1 cellular context compared by ENCODE assay signal in the genomic region with DNA sequence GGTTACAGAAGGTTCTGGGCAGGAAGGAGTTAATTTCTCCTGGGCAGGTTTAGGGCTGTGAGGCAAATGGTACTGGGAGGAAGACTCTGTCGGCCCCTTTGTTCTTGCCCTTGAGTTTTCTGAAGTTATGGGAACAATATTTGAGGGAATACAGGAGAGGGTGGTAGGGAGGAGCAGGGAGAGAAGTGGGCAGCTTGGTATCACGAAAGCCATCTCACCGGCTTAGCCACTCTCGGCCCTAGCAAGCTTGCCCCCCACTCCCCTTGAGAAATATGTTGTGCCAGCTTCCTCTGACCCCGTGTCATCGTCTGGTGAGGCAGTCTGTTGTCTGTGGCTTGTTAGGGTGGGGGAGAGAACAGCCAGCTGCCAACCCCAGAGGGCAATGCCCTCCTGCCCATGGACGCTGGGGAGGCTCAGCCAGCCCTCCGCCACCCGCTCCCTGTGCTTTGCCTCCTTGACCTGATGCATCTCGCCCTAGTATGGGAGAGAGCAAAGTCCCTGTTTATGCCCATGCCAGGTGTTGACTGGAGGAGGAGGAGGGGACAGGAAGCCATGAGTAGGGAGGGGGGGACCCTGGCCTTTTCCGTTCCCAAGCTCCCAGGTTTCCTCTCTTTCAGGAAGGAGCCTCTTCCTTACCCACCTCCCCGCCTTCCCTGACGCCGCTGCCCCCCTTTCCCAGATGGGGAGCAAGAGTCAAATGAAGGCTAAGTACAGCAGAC.
A peak's percentile ranks its signal among the peaks of the same experiment; 100 is the strongest.
TF ChIP-seq lines count a peak whose summit lies in the region.

No MANE protein-coding gene starts in this region.

TF ChIP-seq in HepG2, 621 proteins besides CTCF, POLR2A, EP300 and RAD21 (continued from another document and continues in another):
- TF ChIP-seq ZNF124 (CRISPR knock-in tag; IDR thresholded peaks at IDR 0.05) (no peak), EEA1 (CRISPR knock-in tag; IDR thresholded peaks at IDR 0.05; ENCODE audit: borderline replicate concordance) (no peak), ZNF136 (CRISPR knock-in tag; IDR thresholded peaks at IDR 0.05; ENCODE audit: low read depth) (no peak), NR2F2 (IDR thresholded peaks at IDR 0.05; ENCODE audit: borderline replicate concordance, low read depth) (no peak), ZNF253 (CRISPR knock-in tag; IDR thresholded peaks at IDR 0.05; ENCODE audit: borderline replicate concordance) (peak; percentile 52; the same call in 1 of the 2 replicates), ZNF337 (CRISPR knock-in tag; IDR thresholded peaks at IDR 0.05; ENCODE audit: borderline replicate concordance, low read depth) (no peak), HOXA3 (CRISPR knock-in tag; IDR thresholded peaks at IDR 0.05) (peak; percentile 63; the same call in 1 of the 2 replicates), ZBTB1 (CRISPR knock-in tag; IDR thresholded peaks at IDR 0.05; ENCODE audit: borderline replicate concordance) (peak; percentile 20; the same call in 1 of the 2 replicates), NCOR1 (IDR thresholded peaks at IDR 0.05; ENCODE audit: borderline replicate concordance, low read length) (peak; percentile 75), ZNF629 (CRISPR knock-in tag; conservative IDR thresholded peaks at IDR 0.05) (no peak), DMAP1 (CRISPR knock-in tag; IDR thresholded peaks at IDR 0.05) (peak; percentile 44; the same call in 1 of the 2 replicates), ZNF296 (CRISPR knock-in tag; conservative IDR thresholded peaks at IDR 0.05) (no peak), ZNF670 (CRISPR knock-in tag; IDR thresholded peaks at IDR 0.05; ENCODE audit: borderline replicate concordance) (no peak; the same call in 1 of the 2 replicates), PHF21A (CRISPR knock-in tag; IDR thresholded peaks at IDR 0.05) (no peak; the same call in 1 of the 2 replicates), NRL (CRISPR knock-in tag; IDR thresholded peaks at IDR 0.05; ENCODE audit: borderline replicate concordance) (0 out of 2 replicates have a peak, but pooled peaks have one; percentile 22), FOXK2 (IDR thresholded peaks at IDR 0.05) (peak; percentile 65; the same call in 1 of the 2 replicates), ZNF350 (CRISPR knock-in tag; IDR thresholded peaks at IDR 0.05; ENCODE audit: borderline replicate concordance, low read depth) (peak; percentile 74; the same call in 1 of the 2 replicates), AHR (CRISPR knock-in tag; IDR thresholded peaks at IDR 0.05) (no peak), ATM (IDR thresholded peaks at IDR 0.05; ENCODE audit: borderline replicate concordance) (no peak), ZNF317 (CRISPR knock-in tag; IDR thresholded peaks at IDR 0.05) (no peak; the same call in 1 of the 2 replicates), FOXA1 (IDR thresholded peaks at IDR 0.05) (no peak), FOXA1 (CRISPR knock-in tag; IDR thresholded peaks at IDR 0.05) (peak; percentile 93), KDM2A (CRISPR knock-in tag; IDR thresholded peaks at IDR 0.05; ENCODE audit: borderline replicate concordance, low read depth) (peak; percentile 59; the same call in 1 of the 2 replicates), ZNF501 (CRISPR knock-in tag; IDR thresholded peaks at IDR 0.05) (0 out of 2 replicates have a peak, but pooled peaks have one; percentile 12), SAFB2 (CRISPR knock-in tag; IDR thresholded peaks at IDR 0.05; ENCODE audit: borderline replicate concordance, low read depth) (peak; percentile 41; the same call in 1 of the 2 replicates), TP53 (CRISPR knock-in tag; conservative IDR thresholded peaks at IDR 0.05) (no peak), ARNT2 (CRISPR knock-in tag; IDR thresholded peaks at IDR 0.05; ENCODE audit: low read depth) (no peak), BRCA1 (CRISPR knock-in tag; IDR thresholded peaks at IDR 0.05) (no peak)
- TF ChIP-seq, protein P1, sequence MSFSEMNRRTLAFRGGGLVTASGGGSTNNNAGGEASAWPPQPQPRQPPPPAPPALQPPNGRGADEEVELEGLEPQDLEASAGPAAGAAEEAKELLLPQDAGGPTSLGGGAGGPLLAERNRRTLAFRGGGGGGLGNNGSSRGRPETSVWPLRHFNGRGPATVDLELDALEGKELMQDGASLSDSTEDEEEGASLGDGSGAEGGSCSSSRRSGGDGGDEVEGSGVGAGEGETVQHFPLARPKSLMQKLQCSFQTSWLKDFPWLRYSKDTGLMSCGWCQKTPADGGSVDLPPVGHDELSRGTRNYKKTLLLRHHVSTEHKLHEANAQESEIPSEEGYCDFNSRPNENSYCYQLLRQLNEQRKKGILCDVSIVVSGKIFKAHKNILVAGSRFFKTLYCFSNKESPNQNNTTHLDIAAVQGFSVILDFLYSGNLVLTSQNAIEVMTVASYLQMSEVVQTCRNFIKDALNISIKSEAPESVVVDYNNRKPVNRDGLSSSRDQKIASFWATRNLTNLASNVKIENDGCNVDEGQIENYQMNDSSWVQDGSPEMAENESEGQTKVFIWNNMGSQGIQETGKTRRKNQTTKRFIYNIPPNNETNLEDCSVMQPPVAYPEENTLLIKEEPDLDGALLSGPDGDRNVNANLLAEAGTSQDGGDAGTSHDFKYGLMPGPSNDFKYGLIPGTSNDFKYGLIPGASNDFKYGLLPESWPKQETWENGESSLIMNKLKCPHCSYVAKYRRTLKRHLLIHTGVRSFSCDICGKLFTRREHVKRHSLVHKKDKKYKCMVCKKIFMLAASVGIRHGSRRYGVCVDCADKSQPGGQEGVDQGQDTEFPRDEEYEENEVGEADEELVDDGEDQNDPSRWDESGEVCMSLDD (CRISPR knock-in tag; IDR thresholded peaks at IDR 0.05; ENCODE audit: borderline replicate concordance) = no peak
- TF ChIP-seq, protein P2, sequence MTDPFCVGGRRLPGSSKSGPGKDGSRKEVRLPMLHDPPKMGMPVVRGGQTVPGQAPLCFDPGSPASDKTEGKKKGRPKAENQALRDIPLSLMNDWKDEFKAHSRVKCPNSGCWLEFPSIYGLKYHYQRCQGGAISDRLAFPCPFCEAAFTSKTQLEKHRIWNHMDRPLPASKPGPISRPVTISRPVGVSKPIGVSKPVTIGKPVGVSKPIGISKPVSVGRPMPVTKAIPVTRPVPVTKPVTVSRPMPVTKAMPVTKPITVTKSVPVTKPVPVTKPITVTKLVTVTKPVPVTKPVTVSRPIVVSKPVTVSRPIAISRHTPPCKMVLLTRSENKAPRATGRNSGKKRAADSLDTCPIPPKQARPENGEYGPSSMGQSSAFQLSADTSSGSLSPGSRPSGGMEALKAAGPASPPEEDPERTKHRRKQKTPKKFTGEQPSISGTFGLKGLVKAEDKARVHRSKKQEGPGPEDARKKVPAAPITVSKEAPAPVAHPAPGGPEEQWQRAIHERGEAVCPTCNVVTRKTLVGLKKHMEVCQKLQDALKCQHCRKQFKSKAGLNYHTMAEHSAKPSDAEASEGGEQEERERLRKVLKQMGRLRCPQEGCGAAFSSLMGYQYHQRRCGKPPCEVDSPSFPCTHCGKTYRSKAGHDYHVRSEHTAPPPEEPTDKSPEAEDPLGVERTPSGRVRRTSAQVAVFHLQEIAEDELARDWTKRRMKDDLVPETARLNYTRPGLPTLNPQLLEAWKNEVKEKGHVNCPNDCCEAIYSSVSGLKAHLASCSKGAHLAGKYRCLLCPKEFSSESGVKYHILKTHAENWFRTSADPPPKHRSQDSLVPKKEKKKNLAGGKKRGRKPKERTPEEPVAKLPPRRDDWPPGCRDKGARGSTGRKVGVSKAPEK (CRISPR knock-in tag; IDR thresholded peaks at IDR 0.05; ENCODE audit: borderline replicate concordance) = peak; percentile 79; the same call in 1 of the 2 replicates
- TF ChIP-seq, protein P3, sequence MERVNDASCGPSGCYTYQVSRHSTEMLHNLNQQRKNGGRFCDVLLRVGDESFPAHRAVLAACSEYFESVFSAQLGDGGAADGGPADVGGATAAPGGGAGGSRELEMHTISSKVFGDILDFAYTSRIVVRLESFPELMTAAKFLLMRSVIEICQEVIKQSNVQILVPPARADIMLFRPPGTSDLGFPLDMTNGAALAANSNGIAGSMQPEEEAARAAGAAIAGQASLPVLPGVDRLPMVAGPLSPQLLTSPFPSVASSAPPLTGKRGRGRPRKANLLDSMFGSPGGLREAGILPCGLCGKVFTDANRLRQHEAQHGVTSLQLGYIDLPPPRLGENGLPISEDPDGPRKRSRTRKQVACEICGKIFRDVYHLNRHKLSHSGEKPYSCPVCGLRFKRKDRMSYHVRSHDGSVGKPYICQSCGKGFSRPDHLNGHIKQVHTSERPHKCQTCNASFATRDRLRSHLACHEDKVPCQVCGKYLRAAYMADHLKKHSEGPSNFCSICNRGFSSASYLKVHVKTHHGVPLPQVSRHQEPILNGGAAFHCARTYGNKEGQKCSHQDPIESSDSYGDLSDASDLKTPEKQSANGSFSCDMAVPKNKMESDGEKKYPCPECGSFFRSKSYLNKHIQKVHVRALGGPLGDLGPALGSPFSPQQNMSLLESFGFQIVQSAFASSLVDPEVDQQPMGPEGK (CRISPR knock-in tag; IDR thresholded peaks at IDR 0.05) = peak; percentile 94
- TF ChIP-seq, protein P4, sequence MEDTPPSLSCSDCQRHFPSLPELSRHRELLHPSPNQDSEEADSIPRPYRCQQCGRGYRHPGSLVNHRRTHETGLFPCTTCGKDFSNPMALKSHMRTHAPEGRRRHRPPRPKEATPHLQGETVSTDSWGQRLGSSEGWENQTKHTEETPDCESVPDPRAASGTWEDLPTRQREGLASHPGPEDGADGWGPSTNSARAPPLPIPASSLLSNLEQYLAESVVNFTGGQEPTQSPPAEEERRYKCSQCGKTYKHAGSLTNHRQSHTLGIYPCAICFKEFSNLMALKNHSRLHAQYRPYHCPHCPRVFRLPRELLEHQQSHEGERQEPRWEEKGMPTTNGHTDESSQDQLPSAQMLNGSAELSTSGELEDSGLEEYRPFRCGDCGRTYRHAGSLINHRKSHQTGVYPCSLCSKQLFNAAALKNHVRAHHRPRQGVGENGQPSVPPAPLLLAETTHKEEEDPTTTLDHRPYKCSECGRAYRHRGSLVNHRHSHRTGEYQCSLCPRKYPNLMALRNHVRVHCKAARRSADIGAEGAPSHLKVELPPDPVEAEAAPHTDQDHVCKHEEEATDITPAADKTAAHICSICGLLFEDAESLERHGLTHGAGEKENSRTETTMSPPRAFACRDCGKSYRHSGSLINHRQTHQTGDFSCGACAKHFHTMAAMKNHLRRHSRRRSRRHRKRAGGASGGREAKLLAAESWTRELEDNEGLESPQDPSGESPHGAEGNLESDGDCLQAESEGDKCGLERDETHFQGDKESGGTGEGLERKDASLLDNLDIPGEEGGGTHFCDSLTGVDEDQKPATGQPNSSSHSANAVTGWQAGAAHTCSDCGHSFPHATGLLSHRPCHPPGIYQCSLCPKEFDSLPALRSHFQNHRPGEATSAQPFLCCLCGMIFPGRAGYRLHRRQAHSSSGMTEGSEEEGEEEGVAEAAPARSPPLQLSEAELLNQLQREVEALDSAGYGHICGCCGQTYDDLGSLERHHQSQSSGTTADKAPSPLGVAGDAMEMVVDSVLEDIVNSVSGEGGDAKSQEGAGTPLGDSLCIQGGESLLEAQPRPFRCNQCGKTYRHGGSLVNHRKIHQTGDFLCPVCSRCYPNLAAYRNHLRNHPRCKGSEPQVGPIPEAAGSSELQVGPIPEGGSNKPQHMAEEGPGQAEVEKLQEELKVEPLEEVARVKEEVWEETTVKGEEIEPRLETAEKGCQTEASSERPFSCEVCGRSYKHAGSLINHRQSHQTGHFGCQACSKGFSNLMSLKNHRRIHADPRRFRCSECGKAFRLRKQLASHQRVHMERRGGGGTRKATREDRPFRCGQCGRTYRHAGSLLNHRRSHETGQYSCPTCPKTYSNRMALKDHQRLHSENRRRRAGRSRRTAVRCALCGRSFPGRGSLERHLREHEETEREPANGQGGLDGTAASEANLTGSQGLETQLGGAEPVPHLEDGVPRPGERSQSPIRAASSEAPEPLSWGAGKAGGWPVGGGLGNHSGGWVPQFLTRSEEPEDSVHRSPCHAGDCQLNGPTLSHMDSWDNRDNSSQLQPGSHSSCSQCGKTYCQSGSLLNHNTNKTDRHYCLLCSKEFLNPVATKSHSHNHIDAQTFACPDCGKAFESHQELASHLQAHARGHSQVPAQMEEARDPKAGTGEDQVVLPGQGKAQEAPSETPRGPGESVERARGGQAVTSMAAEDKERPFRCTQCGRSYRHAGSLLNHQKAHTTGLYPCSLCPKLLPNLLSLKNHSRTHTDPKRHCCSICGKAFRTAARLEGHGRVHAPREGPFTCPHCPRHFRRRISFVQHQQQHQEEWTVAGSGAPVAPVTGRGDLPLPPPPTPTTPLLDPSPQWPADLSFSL (CRISPR knock-in tag; IDR thresholded peaks at IDR 0.05) = 0 out of 2 replicates have a peak, but pooled peaks have one; percentile 54
- TF ChIP-seq, protein P5, sequence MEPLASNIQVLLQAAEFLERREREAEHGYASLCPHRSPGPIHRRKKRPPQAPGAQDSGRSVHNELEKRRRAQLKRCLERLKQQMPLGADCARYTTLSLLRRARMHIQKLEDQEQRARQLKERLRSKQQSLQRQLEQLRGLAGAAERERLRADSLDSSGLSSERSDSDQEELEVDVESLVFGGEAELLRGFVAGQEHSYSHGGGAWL (CRISPR knock-in tag; IDR thresholded peaks at IDR 0.05) = no peak
- TF ChIP-seq, protein P6, sequence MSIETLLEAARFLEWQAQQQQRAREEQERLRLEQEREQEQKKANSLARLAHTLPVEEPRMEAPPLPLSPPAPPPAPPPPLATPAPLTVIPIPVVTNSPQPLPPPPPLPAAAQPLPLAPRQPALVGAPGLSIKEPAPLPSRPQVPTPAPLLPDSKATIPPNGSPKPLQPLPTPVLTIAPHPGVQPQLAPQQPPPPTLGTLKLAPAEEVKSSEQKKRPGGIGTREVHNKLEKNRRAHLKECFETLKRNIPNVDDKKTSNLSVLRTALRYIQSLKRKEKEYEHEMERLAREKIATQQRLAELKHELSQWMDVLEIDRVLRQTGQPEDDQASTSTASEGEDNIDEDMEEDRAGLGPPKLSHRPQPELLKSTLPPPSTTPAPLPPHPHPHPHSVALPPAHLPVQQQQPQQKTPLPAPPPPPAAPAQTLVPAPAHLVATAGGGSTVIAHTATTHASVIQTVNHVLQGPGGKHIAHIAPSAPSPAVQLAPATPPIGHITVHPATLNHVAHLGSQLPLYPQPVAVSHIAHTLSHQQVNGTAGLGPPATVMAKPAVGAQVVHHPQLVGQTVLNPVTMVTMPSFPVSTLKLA (IDR thresholded peaks at IDR 0.05) = no peak; the same call in 1 of the 2 replicates
- TF ChIP-seq, protein P7, sequence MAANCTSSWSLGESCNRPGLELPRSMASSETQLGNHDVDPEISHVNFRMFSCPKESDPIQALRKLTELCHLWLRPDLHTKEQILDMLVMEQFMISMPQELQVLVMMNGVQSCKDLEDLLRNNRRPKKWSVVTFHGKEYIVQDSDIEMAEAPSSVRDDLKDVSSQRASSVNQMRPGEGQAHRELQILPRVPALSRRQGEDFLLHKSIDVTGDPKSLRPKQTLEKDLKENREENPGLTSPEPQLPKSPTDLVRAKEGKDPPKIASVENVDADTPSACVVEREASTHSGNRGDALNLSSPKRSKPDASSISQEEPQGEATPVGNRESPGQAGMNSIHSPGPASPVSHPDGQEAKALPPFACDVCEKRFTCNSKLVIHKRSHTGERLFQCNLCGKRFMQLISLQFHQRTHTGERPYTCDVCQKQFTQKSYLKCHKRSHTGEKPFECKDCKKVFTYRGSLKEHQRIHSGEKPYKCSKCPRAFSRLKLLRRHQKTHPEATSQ (CRISPR knock-in tag; IDR thresholded peaks at IDR 0.05; ENCODE audit: borderline replicate concordance) = no peak
- TF ChIP-seq, protein P8, sequence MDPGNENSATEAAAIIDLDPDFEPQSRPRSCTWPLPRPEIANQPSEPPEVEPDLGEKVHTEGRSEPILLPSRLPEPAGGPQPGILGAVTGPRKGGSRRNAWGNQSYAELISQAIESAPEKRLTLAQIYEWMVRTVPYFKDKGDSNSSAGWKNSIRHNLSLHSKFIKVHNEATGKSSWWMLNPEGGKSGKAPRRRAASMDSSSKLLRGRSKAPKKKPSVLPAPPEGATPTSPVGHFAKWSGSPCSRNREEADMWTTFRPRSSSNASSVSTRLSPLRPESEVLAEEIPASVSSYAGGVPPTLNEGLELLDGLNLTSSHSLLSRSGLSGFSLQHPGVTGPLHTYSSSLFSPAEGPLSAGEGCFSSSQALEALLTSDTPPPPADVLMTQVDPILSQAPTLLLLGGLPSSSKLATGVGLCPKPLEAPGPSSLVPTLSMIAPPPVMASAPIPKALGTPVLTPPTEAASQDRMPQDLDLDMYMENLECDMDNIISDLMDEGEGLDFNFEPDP (CRISPR knock-in tag; conservative IDR thresholded peaks at IDR 0.05) = no peak
